In the genomic region with DNA sequence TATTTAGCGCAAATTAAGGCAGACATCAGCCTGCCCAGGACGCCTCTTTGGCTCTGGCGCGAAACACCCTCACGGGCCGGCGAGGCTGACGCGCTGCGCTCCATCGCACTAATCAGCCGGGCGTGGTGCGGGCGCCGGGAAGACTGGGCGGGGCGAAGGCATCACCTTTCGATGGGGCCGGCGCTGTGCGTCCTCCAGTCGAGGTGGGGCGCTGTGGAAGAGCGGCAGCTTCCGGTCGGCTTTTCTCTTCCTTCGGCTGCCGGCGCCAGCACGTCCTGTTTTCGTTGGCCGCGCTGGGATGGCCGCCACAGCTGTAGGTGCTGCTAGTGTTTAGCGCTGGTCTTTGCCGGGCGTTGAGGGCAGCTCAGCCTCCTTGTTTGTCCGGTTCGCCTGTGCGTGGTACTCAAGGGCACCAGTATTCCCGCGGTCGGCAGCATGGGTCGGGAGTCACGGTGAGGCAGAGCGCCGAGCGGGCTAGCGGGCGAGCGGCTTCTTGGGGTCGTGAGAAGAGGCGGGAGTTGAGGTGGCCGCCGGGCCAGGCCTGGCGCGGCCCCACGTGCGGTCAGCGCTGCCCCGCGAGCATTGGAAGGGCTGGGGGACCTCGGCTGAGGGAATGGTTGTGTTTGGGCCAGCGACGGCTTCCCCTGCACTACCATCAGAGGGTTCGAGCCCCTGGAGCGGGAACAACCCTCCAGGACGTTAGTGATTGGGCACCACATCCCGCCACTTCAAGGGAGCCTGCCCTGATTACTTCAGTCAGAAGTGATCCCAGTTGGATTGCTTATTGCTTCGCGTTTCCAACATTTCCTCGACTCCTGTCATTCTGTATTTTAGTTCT, we compare ENCODE assay signal across 8 cellular contexts. TPM values are rescaled to one million over a fixed set of nuclear protein-coding genes. Genes with fewer than 3 reads are reported as not detected.
DNase-seq lines count a peak whose midpoint lies in the region; ATAC-seq and TF ChIP-seq lines count a peak whose summit lies in the region.

A gene with protein sequence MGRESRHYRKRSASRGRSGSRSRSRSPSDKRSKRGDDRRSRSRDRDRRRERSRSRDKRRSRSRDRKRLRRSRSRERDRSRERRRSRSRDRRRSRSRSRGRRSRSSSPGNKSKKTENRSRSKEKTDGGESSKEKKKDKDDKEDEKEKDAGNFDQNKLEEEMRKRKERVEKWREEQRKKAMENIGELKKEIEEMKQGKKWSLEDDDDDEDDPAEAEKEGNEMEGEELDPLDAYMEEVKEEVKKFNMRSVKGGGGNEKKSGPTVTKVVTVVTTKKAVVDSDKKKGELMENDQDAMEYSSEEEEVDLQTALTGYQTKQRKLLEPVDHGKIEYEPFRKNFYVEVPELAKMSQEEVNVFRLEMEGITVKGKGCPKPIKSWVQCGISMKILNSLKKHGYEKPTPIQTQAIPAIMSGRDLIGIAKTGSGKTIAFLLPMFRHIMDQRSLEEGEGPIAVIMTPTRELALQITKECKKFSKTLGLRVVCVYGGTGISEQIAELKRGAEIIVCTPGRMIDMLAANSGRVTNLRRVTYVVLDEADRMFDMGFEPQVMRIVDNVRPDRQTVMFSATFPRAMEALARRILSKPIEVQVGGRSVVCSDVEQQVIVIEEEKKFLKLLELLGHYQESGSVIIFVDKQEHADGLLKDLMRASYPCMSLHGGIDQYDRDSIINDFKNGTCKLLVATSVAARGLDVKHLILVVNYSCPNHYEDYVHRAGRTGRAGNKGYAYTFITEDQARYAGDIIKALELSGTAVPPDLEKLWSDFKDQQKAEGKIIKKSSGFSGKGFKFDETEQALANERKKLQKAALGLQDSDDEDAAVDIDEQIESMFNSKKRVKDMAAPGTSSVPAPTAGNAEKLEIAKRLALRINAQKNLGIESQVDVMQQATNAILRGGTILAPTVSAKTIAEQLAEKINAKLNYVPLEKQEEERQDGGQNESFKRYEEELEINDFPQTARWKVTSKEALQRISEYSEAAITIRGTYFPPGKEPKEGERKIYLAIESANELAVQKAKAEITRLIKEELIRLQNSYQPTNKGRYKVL (plus strand): TSS at position 276 of the 838 bp plus-strand sequence. CDS start 160 bp downstream, at position 436.

- H3K79me2 ChIP-seq in GM23338 (replicated peaks; ENCODE audit: insufficient read depth) (peaks cover 51% of the 10 kb centered on the region), fibroblast of lung (ENCODE audit: control insufficient read depth, insufficient read depth, low read length) (peaks cover 45% of the 10 kb centered on the region)

- H3K9me2 ChIP-seq in GM23338 (ENCODE audit: insufficient read depth): no peaks in the 10 kb centered on the region

- peak within 1 kb of the TSS; percentile 94 for H3K4me2 ChIP-seq in GM23338
- H3K4me2 ChIP-seq in fibroblast of lung (ENCODE audit: extremely low read depth, insufficient read depth, low read length): peak within 1 kb of the TSS; percentile 96

- peaks cover 10% of the 10 kb centered on the region for H3K4me1 Mint-ChIP-seq in GM23338
- peaks cover 27% of the 10 kb centered on the region for H3K4me1 Mint-ChIP-seq in activated T-helper 17 cell treated with anti-CD3 and anti-CD28 coated beads, Interleukin-2, amount 50 U/mL, for 72 hours
- H3K4me1 Mint-ChIP-seq in natural killer cell treated with Interleukin-12 subunit alpha and Interleukin-12 subunit beta and Interleukin-15 and Interleukin-18, amount 100 ng/mL, for 72 hours (ENCODE audit: low read depth in 2 of 2): peaks cover 38 to 39% of the 10 kb centered on the region in 2 donors

- peaks cover 5% of the 10 kb centered on the region for H3K36me3 Mint-ChIP-seq in GM23338 (ENCODE audit: low read depth)
- peaks cover 8% of the 10 kb centered on the region for H3K36me3 Mint-ChIP-seq in activated T-helper 17 cell treated with anti-CD3 and anti-CD28 coated beads, Interleukin-2, amount 50 U/mL, for 72 hours (ENCODE audit: low read depth)
- H3K36me3 Mint-ChIP-seq in natural killer cell treated with Interleukin-12 subunit alpha and Interleukin-12 subunit beta and Interleukin-15 and Interleukin-18, amount 100 ng/mL, for 72 hours: no peaks in the 10 kb centered on the region

- H2AFZ ChIP-seq in GM23338: peak within 1 kb of the TSS; percentile 92
- peak within 1 kb of the TSS; percentile 97 for H2AFZ ChIP-seq in fibroblast of lung (ENCODE audit: low read length)

- TF ChIP-seq CTCF in GM23338 (conservative IDR thresholded peaks at IDR 0.05; ENCODE audit: low read depth in 2 of 2) (peak; percentile 63 to 83), LNCAP (IDR thresholded peaks at IDR 0.05) (peak; percentile 88), fibroblast of lung (conservative IDR thresholded peaks at IDR 0.05 in 1 of 2, IDR thresholded peaks at IDR 0.05 in 1 of 2; ENCODE audit: low read depth in 1 of 2, low read length in 2 of 2) (peak; percentile 55 to 66)

- no peaks in the 10 kb centered on the region; the same call in 1 of the 2 replicates for H3F3A ChIP-seq in GM23338 (replicated peaks; ENCODE audit: low read depth)

- peaks cover 5% of the 10 kb centered on the region for H3K27me3 Mint-ChIP-seq in GM23338 (ENCODE audit: insufficient read depth, low read depth, poor library complexity)
- no peaks in the 10 kb centered on the region for H3K27me3 Mint-ChIP-seq in activated T-helper 17 cell treated with anti-CD3 and anti-CD28 coated beads, Interleukin-2, amount 50 U/mL, for 72 hours
- no peaks in the 10 kb centered on the region for H3K27me3 Mint-ChIP-seq in natural killer cell treated with Interleukin-12 subunit alpha and Interleukin-12 subunit beta and Interleukin-15 and Interleukin-18, amount 100 ng/mL, for 72 hours

- H3K27ac ChIP-seq in GM23338 (ENCODE audit: low read depth) (peak within 1 kb of the TSS; percentile 94), fibroblast of lung (ENCODE audit: insufficient read depth, low read length) (peak within 1 kb of the TSS; percentile 93)

- peak within 1 kb of the TSS; percentile 99 for H3K27ac Mint-ChIP-seq in GM23338
- H3K27ac Mint-ChIP-seq in activated T-helper 17 cell treated with anti-CD3 and anti-CD28 coated beads, Interleukin-2, amount 50 U/mL, for 72 hours: peak within 1 kb of the TSS; percentile 99
- peak within 1 kb of the TSS; percentile 85 to 99 for H3K27ac Mint-ChIP-seq in natural killer cell treated with Interleukin-12 subunit alpha and Interleukin-12 subunit beta and Interleukin-15 and Interleukin-18, amount 100 ng/mL, for 72 hours

- H3K4me1 ChIP-seq in GM23338 (ENCODE audit: insufficient read depth) (peaks cover 9% of the 10 kb centered on the region; the same call in 1 of the 2 replicates), fibroblast of lung (ENCODE audit: control insufficient read depth, extremely low read depth, insufficient read depth, low read length) (peaks cover 4% of the 10 kb centered on the region)

- H3K4me3 Mint-ChIP-seq in GM23338: peak within 1 kb of the TSS; percentile 99
- peak within 1 kb of the TSS; percentile 99 for H3K4me3 Mint-ChIP-seq in activated T-helper 17 cell treated with anti-CD3 and anti-CD28 coated beads, Interleukin-2, amount 50 U/mL, for 72 hours
- peak within 1 kb of the TSS; percentile 100 for H3K4me3 Mint-ChIP-seq in natural killer cell treated with Interleukin-12 subunit alpha and Interleukin-12 subunit beta and Interleukin-15 and Interleukin-18, amount 100 ng/mL, for 72 hours

- peaks cover 9% of the 10 kb centered on the region; the same call in 1 of the 2 replicates for H3K27me3 ChIP-seq in GM23338 (ENCODE audit: insufficient read depth)
- H3K27me3 ChIP-seq in fibroblast of lung (ENCODE audit: control insufficient read depth, insufficient read depth, low read length): no peaks in the 10 kb centered on the region

- DNase-seq in EL (peak; percentile 94), GM23338 (ENCODE audit: low spot score) (peak; percentile 99), RPMI8226 (peak; percentile 97), fibroblast of lung (ENCODE audit: low read depth in 2 of 2) (peak; percentile 90 to 91)
- peak; percentile 95 for DNase-seq in natural killer cell treated with Interleukin-12 subunit alpha and Interleukin-12 subunit beta and Interleukin-15 and Interleukin-18, amount 100 ng/mL, for 72 hours (ENCODE audit: low spot score)
- DNase-seq in stimulated activated naive CD8-positive, alpha-beta T cell treated with anti-CD3 and anti-CD28 coated beads, Interleukin-15, Interleukin-2, amounts not matched to agents 100 U/mL and 50 U/mL, for 24 hours: peak; percentile 98

- peak within 1 kb of the TSS; percentile 93 for H3K9ac ChIP-seq in fibroblast of lung (ENCODE audit: insufficient read depth, low read length)

- peak within 1 kb of the TSS; percentile 95 for H3K4me3 ChIP-seq in GM23338
- H3K4me3 ChIP-seq in fibroblast of lung (replicated peaks in 1 of 4; ENCODE audit: control extremely low read depth in 1 of 4, insufficient read depth in 1 of 4, low read depth in 3 of 4, low read length in 4 of 4): peak within 1 kb of the TSS; percentile 76 to 98 (median 82)

- H3K36me3 ChIP-seq in GM23338 (ENCODE audit: insufficient read depth) (peaks cover 2% of the 10 kb centered on the region; the same call in 1 of the 2 replicates), fibroblast of lung (ENCODE audit: control insufficient read depth, insufficient read depth, low read length) (no peaks in the 10 kb centered on the region)

- no peaks in the 10 kb centered on the region for H3K9me3 Mint-ChIP-seq in GM23338
- no peaks in the 10 kb centered on the region for H3K9me3 Mint-ChIP-seq in activated T-helper 17 cell treated with anti-CD3 and anti-CD28 coated beads, Interleukin-2, amount 50 U/mL, for 72 hours
- no peaks in the 10 kb centered on the region for H3K9me3 Mint-ChIP-seq in natural killer cell treated with Interleukin-12 subunit alpha and Interleukin-12 subunit beta and Interleukin-15 and Interleukin-18, amount 100 ng/mL, for 72 hours

- ATAC-seq in GM23338: peak; percentile 98
- ATAC-seq in activated T-helper 17 cell treated with anti-CD3 and anti-CD28 coated beads, Interleukin-2, amount 50 U/mL, for 72 hours (replicated peaks): peak; percentile 99
- ATAC-seq in natural killer cell treated with Interleukin-12 subunit alpha and Interleukin-12 subunit beta and Interleukin-15 and Interleukin-18, amount 100 ng/mL, for 72 hours: peak; percentile 100
- peak; percentile 99 for ATAC-seq in stimulated activated naive CD8-positive, alpha-beta T cell treated with anti-CD3 and anti-CD28 coated beads, Interleukin-15, Interleukin-2, amounts not matched to agents 100 U/mL and 50 U/mL, for 24 hours

- H4K20me1 ChIP-seq in GM23338 (replicated peaks; ENCODE audit: insufficient read depth): peaks cover 36% of the 10 kb centered on the region
- H4K20me1 ChIP-seq in fibroblast of lung (ENCODE audit: control insufficient read depth, extremely low read depth, insufficient read depth, low read length): no peaks in the 10 kb centered on the region

- no peaks in the 10 kb centered on the region for H3K9me3 ChIP-seq in fibroblast of lung (ENCODE audit: control insufficient read depth, insufficient read depth, low read depth, low read length)

RNA-seq across cellular contexts. Expression of the gene that starts here (rescaled TPM):
- 69.0 and 85.6 TPM in 2 replicates for total RNA-seq in GM23338 (2014; rRNA removed; shearing (Covaris generic))
- 78.5 and 91.4 TPM in 2 replicates for polyA plus RNA-seq in GM23338 (2016; fragmentation: Nextera tagmentation; extraction: Ambion mirVana)
- total RNA-seq in activated T-helper 17 cell treated with anti-CD3 and anti-CD28 coated beads, Interleukin-2, amount 50 U/mL, for 72 hours: 10 to 100 TPM; 55.2 to 99.2 TPM
- total RNA-seq in fibroblast of lung: 15.9 and 18.7 TPM in 2 replicates
- polyA plus RNA-seq in fibroblast of lung: 32.6 and 38.1 TPM in 2 replicates
- 42.1 and 43.5 TPM in 2 replicates for polyA plus RNA-seq in fibroblast of lung (2012)
- polyA minus RNA-seq in fibroblast of lung (ENCODE audit: low replicate concordance): 5.8 and 7.6 TPM in 2 replicates
- 100 to 1,000 TPM in 1 of 2 donors, 10 to 100 TPM in 1; 71.4 to 124 TPM for total RNA-seq in natural killer cell treated with Interleukin-12 subunit alpha and Interleukin-12 subunit beta and Interleukin-15 and Interleukin-18, amount 100 ng/mL, for 72 hours

Comparison
In these comparisons a context has a peak if more than half of its experiments do, and no peak if none do; other contexts are left out.
1. Peak in every context shown above with its lines: DNase-seq, ATAC-seq, H3K4me3 ChIP-seq and H3K27ac ChIP-seq.